ENCODE assay signal across 20 cellular contexts in the genomic region with DNA sequence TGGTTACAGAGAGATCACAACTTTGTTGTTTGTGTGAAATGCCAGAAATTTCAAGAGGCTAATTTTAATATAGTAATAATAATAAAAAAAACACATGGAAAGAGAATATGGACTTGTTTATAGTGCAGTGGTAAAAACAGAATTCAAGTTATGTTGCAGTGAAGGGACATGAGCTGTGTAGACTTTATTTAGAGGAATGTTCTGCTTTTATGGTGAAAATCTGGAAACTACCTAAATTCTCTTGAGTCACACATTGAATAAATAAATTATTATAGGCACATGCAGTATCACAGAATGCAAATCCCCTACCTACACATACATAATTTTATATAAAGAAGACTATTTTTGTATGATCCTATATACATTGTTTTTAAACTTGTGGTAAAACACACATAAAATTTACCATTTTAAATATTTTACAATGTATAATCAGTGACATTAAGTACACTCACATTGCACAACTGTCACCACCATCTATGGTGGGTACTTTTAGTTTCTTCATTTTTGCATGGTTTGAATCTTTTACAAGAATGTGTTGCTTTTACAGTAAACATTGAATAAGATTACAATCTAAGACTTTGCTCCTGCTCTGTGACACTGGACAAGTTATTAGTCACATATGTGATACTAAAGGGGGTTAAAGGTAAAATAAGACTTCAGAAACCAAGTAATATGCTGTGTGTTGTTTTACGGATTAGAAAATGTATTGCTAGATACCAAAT.
"Had no signal": no experiment of that assay in that cellular context is flagged by ENCODE, and none has a peak within 500 bp of the region (broad histone marks: within the 10 kb centered on the region; RNA-seq: fewer than 3 reads in every experiment).

No MANE protein-coding gene starts in this region.

- H3K27ac ChIP-seq: cardiac muscle cell, colonic mucosa, gastroesophageal sphincter, tibial nerve, vagina had no signal

- H3K4me1 ChIP-seq: colonic mucosa, gastroesophageal sphincter, tibial nerve, vagina had no signal

- H3K9me3 ChIP-seq: colonic mucosa, gastroesophageal sphincter, mucosa of descending colon, tibial nerve, vagina had no signal

- ATAC-seq: activated CD4-positive, alpha-beta T cell treated with anti-CD3 and anti-CD28 coated beads for 36 hours; esophagus mucosa; gastroesophageal sphincter; mucosa of descending colon; naive thymus-derived CD4-positive, alpha-beta T cell; right cardiac atrium had no signal

- DNase-seq: activated CD4-positive, alpha-beta memory T cell treated with anti-CD3 and anti-CD28 coated beads, Interleukin-2, amount 10 ng/mL, durations not matched to agents 7 days and 5 days; activated CD4-positive, alpha-beta T cell treated with anti-CD3 and anti-CD28 coated beads for 36 hours; activated naive CD4-positive, alpha-beta T cell treated with anti-CD3 and anti-CD28 coated beads, Interleukin-2, amount 50 U/mL, for 16 hours; activated T-cell treated with anti-CD3 and anti-CD28 coated beads, Interleukin-2, amount 50 U/mL, for 24 hours; colonic mucosa; islet precursor cell; mammary epithelial cell; mucosa of descending colon; naive thymus-derived CD4-positive, alpha-beta T cell; right cardiac atrium; stimulated activated CD4-positive, alpha-beta T cell treated with anti-CD3 and anti-CD28 coated beads, Interleukin-4, amount 100 ng/mL, for 4 hours; stimulated activated CD8-positive, alpha-beta memory T cell treated with anti-CD3 and anti-CD28 coated beads, Interleukin-4, amount 100 ng/mL, for 48 hours; stimulated activated naive CD4-positive, alpha-beta T cell treated with Interleukin-2 at 50 U/mL for 16 hours; substantia nigra had no signal

- H3K4me3 ChIP-seq: cardiac muscle cell, colonic mucosa, gastroesophageal sphincter, mucosa of descending colon, smooth muscle cell, tibial nerve, vagina had no signal

- H3K36me3 ChIP-seq: cardiac muscle cell, colonic mucosa, vagina had no signal

- H3K27me3 ChIP-seq: cardiac muscle cell, colonic mucosa, gastroesophageal sphincter, tibial nerve, vagina had no signal
